In genomic region chr22:46224771-46225290, GRCh38 we compare ENCODE assay signal across 23 cellular contexts. TPM values are rescaled to one million over a fixed set of nuclear protein-coding genes. Genes with fewer than 3 reads are reported as not detected.
"Had no signal": no experiment of that assay in that cellular context is flagged by ENCODE, and none has a peak within 500 bp of the region (broad histone marks: within the 10 kb centered on the region; RNA-seq: fewer than 3 reads in every experiment).

No MANE protein-coding gene starts in this region.

- H3K27me3 ChIP-seq: dorsolateral prefrontal cortex, gastrocnemius medialis, spleen, suprapubic skin, transverse colon, upper lobe of right lung, uterus had no signal

- H3K4me1 Mint-ChIP-seq: natural killer cell had no signal

- H3K27me3 Mint-ChIP-seq: memory B cell; stimulated activated naive B cell treated with anti-CD40 and anti-IgM and Interleukin-4, amounts not matched to agents 10 μg/mL and 1 μg/mL and 100 μg/mL, for 72 hours; stimulated activated naive CD8-positive, alpha-beta T cell treated with anti-CD3 and anti-CD28 coated beads, Interleukin-15, Interleukin-2, amounts not matched to agents 100 ng/mL and 50 ng/mL, for 24 hours had no signal

- H3K9me3 ChIP-seq: gastrocnemius medialis, psoas muscle, spleen, suprapubic skin, transverse colon, upper lobe of right lung, uterus had no signal

- H3K36me3 ChIP-seq: uterus had no signal

- H3K27ac ChIP-seq: dorsolateral prefrontal cortex, gastrocnemius medialis, psoas muscle, skin epidermis, suprapubic skin, transverse colon, upper lobe of right lung, uterus had no signal

- DNase-seq: dorsolateral prefrontal cortex; effector CD4-positive, alpha-beta T cell; gastrocnemius medialis; natural killer cell; nucleus accumbens; psoas muscle; right cardiac atrium; spleen; stimulated activated CD4-positive, alpha-beta T cell treated with anti-CD3 and anti-CD28 coated beads, Interleukin-4, amount 100 ng/mL, for 4 hours; stimulated activated naive B cell treated with anti-CD40 and anti-IgM and Interleukin-4, amounts not matched to agents 10 μg/mL and 1 μg/mL and 100 μg/mL, for 72 hours; transverse colon; upper lobe of right lung; uterus had no signal

- ATAC-seq: gastrocnemius medialis; stimulated activated naive B cell treated with anti-CD40 and anti-IgM and Interleukin-4, amounts not matched to agents 10 μg/mL and 1 μg/mL and 100 μg/mL, for 72 hours had no signal

- H3K4me3 ChIP-seq: dorsolateral prefrontal cortex, gastrocnemius medialis, lung, psoas muscle, skin epidermis, spleen, suprapubic skin, transverse colon, upper lobe of right lung, uterus had no signal

- H3K9me3 Mint-ChIP-seq: memory B cell; natural killer cell; neural crest cell; stimulated activated naive CD8-positive, alpha-beta T cell treated with anti-CD3 and anti-CD28 coated beads, Interleukin-15, Interleukin-2, amounts not matched to agents 100 ng/mL and 50 ng/mL, for 24 hours had no signal

- H3K36me3 Mint-ChIP-seq: natural killer cell had no signal

- H3K4me3 Mint-ChIP-seq: memory B cell; natural killer cell; neural crest cell; stimulated activated naive B cell treated with anti-CD40 and anti-IgM and Interleukin-4, amounts not matched to agents 10 μg/mL and 1 μg/mL and 100 μg/mL, for 72 hours; stimulated activated naive CD8-positive, alpha-beta T cell treated with anti-CD3 and anti-CD28 coated beads, Interleukin-15, Interleukin-2, amounts not matched to agents 100 ng/mL and 50 ng/mL, for 24 hours had no signal

- H3K27ac Mint-ChIP-seq: memory B cell; natural killer cell; stimulated activated naive B cell treated with anti-CD40 and anti-IgM and Interleukin-4, amounts not matched to agents 10 μg/mL and 1 μg/mL and 100 μg/mL, for 72 hours; stimulated activated naive CD8-positive, alpha-beta T cell treated with anti-CD3 and anti-CD28 coated beads, Interleukin-15, Interleukin-2, amounts not matched to agents 100 ng/mL and 50 ng/mL, for 24 hours had no signal

- H3K4me1 ChIP-seq: gastrocnemius medialis, psoas muscle, spleen, suprapubic skin, transverse colon, upper lobe of right lung, uterus had no signal

RNA-seq across cellular contexts. Expression of gene PKDREJ, which starts 38.3 kb away (rescaled TPM):
- total RNA-seq: fibroblast of villous mesenchyme, gastrocnemius medialis, glomerular endothelial cell, osteocyte, psoas muscle, renal cortical epithelial cell, upper lobe of right lung had no signal
